In the genomic region with DNA sequence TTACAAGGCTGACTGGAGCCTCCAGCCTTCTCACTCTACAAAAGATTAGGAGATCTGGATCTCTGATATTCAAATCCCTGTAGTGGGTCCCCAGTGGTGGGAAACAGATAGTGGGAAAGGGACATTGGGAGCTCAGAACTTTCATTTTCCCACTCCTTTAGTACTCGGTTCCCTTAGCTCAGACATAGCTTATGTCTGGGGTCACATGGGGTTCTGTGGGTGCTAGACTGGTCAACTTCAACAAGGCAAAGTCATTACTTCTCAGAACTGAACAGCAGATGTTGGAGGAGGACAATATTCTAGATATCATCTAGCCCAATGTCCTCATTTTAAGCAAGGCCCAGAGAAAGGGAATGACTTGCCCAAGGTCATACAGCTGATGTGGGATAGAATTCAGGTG, we compare ENCODE assay signal across 2 cellular contexts.
TF ChIP-seq lines count a peak whose summit lies in the region.

No MANE protein-coding gene starts in this region.

TF ChIP-seq in GM12891, 5 proteins besides CTCF, POLR2A, EP300 and RAD21:
- TF ChIP-seq TAF1 (IDR thresholded peaks at IDR 0.05; ENCODE audit: low read depth, low read length) (no peak), SPI1 (IDR thresholded peaks at IDR 0.05; ENCODE audit: low read depth, low read length) (no peak), POLR2AphosphoS5 (IDR thresholded peaks at IDR 0.05; ENCODE audit: low read depth, low read length) (no peak), PAX5 (IDR thresholded peaks at IDR 0.05; ENCODE audit: insufficient read depth, low read length, severe bottlenecking) (no peak), POU2F2 (IDR thresholded peaks at IDR 0.05; ENCODE audit: low read depth, low read length) (no peak)

TF ChIP-seq in GM12878, 131 proteins besides CTCF, POLR2A, EP300 and RAD21:
- TF ChIP-seq, protein P1, sequence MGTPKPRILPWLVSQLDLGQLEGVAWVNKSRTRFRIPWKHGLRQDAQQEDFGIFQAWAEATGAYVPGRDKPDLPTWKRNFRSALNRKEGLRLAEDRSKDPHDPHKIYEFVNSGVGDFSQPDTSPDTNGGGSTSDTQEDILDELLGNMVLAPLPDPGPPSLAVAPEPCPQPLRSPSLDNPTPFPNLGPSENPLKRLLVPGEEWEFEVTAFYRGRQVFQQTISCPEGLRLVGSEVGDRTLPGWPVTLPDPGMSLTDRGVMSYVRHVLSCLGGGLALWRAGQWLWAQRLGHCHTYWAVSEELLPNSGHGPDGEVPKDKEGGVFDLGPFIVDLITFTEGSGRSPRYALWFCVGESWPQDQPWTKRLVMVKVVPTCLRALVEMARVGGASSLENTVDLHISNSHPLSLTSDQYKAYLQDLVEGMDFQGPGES (IDR thresholded peaks at IDR 0.05) = no peak
- no peak for TF ChIP-seq MTA3 (IDR thresholded peaks at IDR 0.05; ENCODE audit: borderline replicate concordance, low read length)
- TF ChIP-seq, protein P2, sequence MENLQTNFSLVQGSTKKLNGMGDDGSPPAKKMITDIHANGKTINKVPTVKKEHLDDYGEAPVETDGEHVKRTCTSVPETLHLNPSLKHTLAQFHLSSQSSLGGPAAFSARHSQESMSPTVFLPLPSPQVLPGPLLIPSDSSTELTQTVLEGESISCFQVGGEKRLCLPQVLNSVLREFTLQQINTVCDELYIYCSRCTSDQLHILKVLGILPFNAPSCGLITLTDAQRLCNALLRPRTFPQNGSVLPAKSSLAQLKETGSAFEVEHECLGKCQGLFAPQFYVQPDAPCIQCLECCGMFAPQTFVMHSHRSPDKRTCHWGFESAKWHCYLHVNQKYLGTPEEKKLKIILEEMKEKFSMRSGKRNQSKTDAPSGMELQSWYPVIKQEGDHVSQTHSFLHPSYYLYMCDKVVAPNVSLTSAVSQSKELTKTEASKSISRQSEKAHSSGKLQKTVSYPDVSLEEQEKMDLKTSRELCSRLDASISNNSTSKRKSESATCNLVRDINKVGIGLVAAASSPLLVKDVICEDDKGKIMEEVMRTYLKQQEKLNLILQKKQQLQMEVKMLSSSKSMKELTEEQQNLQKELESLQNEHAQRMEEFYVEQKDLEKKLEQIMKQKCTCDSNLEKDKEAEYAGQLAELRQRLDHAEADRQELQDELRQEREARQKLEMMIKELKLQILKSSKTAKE (IDR thresholded peaks at IDR 0.05; ENCODE audit: low read depth, poor library complexity, severe bottlenecking) = peak; percentile 55
